ENCODE assay signal across 8 cellular contexts in genomic region chr2:128028668-128029054, GRCh38. TPM values are rescaled to one million over a fixed set of nuclear protein-coding genes. Genes with fewer than 3 reads are reported as not detected.
A peak's percentile ranks its signal among the peaks of the same experiment; 100 is the strongest.
DNase-seq lines count a peak whose midpoint lies in the region; TF ChIP-seq lines count a peak whose summit lies in the region.

No MANE protein-coding gene starts in this region.

- H3K27ac ChIP-seq in SJSA1, result no peak overlapping the region

- no peaks in the 10 kb centered on the region for H3K27me3 ChIP-seq in SJSA1 (replicated peaks)

- peak overlapping the region; percentile 94 for H3K4me3 ChIP-seq in GM12864 (ENCODE audit: low read depth, low read length)
- peak overlapping the region; percentile 89 for H3K4me3 ChIP-seq in SJSA1
- peak overlapping the region; percentile 87 for H3K4me3 ChIP-seq in fibroblast of pulmonary artery (replicated peaks; ENCODE audit: low read depth, low read length)

- H3K36me3 ChIP-seq in SJSA1, result peaks cover 11% of the 10 kb centered on the region

- DNase-seq in GM12864 (ENCODE audit: low read depth), result no peak
- no peak for DNase-seq in SJSA1 (ENCODE audit: low read depth in 1 of 2, low spot score in 2 of 2)
- DNase-seq in fibroblast of pulmonary artery (ENCODE audit: low read depth), result no peak
- peak; percentile 2 for DNase-seq in putamen (ENCODE audit: low spot score)
- no peak for DNase-seq in NCI-H187 treated with DMSO at 0.1 percent for 48 hours (lab: John Stamatoyannopoulos, UW)
- DNase-seq in CD1c-positive myeloid dendritic cell (ENCODE audit: extremely low spot score), result no peak
- no peak for DNase-seq in GM19240 (ENCODE audit: insufficient read length, low spot score)
- no peak for DNase-seq in DMS 273 (lab: John Stamatoyannopoulos, UW; ENCODE audit: unreplicated experiment)

- no peak for TF ChIP-seq CTCF in GM12864 (IDR thresholded peaks at IDR 0.05; ENCODE audit: low read depth, low read length, missing control alignments)
- TF ChIP-seq CTCF in fibroblast of pulmonary artery (IDR thresholded peaks at IDR 0.05; ENCODE audit: low read length, missing control alignments), result no peak

- H3K9me3 ChIP-seq in SJSA1 (replicated peaks), result no peaks in the 10 kb centered on the region

- H3K4me1 ChIP-seq in SJSA1 (replicated peaks), result peaks cover 6% of the 10 kb centered on the region

RNA-seq across cellular contexts. Expression of gene SAP130, which starts 0.8 kb away (rescaled TPM):
- 10.9 and 11.2 TPM in 2 replicates for total RNA-seq in SJSA1 (2014; rRNA removed; shearing (Covaris generic))
